Comparison of ENCODE assay signal across 8 cellular contexts in the genomic region with DNA sequence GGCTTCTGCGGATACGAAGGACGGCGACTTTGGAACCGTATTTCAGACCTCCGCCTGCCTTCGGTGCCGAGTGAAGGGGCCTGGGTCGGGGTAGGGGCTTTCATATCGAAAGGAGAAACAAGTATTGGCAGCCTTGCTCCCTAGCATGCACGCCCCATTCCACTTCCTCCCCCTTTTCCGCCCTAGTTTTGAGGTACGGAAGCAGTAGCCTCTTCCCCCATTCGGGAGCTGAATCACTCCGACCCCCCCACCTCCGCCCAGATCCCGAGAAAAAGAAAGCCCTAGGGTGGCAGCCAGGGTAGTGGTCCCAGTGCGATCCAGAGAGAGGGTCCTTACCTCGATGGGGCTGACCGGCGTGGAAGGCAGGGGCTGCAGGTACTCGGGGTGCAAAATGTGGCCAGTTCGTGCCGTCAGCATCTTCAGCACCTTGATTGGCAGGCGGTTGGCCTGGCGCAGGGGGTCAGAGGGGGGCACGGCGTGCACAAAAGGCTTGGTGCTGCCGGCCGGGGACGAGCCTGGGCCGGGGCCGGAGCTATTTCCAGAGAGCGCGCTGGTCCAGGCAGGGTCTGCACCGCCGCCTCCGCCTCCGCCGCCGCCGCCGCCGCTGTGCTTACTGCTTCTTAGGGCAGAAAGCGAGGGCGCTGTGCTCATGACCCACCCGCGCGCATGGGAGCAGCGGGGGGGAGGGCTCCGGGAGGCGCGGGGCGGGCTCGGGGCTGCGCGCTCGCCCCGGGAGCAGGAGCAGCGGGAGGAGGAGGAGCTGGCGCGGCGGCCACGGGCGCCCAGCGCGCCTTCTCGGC. TPM values are rescaled to one million over a fixed set of nuclear protein-coding genes. Genes with fewer than 3 reads are reported as not detected.
A peak's percentile ranks its signal among the peaks of the same experiment; 100 is the strongest.
DNase-seq lines count a peak whose midpoint lies in the region; ATAC-seq and TF ChIP-seq lines count a peak whose summit lies in the region.

No MANE protein-coding gene starts in this region.

- H3K4me1 ChIP-seq in Panc1 (ENCODE audit: control insufficient read depth, insufficient read depth, low read length) = peaks cover 21% of the 10 kb centered on the region
- peaks cover 6% of the 10 kb centered on the region for H3K4me1 ChIP-seq in thymus (ENCODE audit: control insufficient read depth, insufficient read depth, low read length)

- H3K27me3 ChIP-seq in Panc1 (ENCODE audit: control insufficient read depth, insufficient read depth, low read length) (peaks cover 27% of the 10 kb centered on the region), thymus (ENCODE audit: control insufficient read depth, insufficient read depth) (peaks cover 88% of the 10 kb centered on the region)

- peak overlapping the region; percentile 61 for H3K4me3 ChIP-seq in Panc1 (ENCODE audit: low read depth in 2 of 2, low read length in 2 of 2)
- H3K4me3 ChIP-seq in coronary artery = peak overlapping the region; percentile 96
- H3K4me3 ChIP-seq in thymus (ENCODE audit: low read length) = peak overlapping the region; percentile 49

- peak; percentile 83 for DNase-seq in Right ventricle myocardium inferior (ENCODE audit: missing footprints)
- DNase-seq in cardiac septum (ENCODE audit: low spot score) = no peak
- DNase-seq in Panc1 (ENCODE audit: low read depth, low spot score) = no peak
- DNase-seq in coronary artery (ENCODE audit: low spot score) = no peak
- DNase-seq in lung microvascular endothelial cell (ENCODE audit: low read depth in 2 of 2) = peak; percentile 46 to 62
- DNase-seq in NCI-H2196 (lab: John Stamatoyannopoulos, UW; ENCODE audit: unreplicated experiment) = no peak

- peaks cover 12% of the 10 kb centered on the region for H3K36me3 ChIP-seq in Panc1 (ENCODE audit: control insufficient read depth, insufficient read depth, low read length)
- no peaks in the 10 kb centered on the region for H3K36me3 ChIP-seq in thymus (ENCODE audit: control insufficient read depth, insufficient read depth)

- in situ Hi-C loops in Panc1 (cut with HindIII; ENCODE audit: low pct_unique_long_range_greater_than_20kb, low sequenced_read_pairs) = no loop called here

- POLR2A ChIA-PET in Panc1 (lab: Charles Lee) = no interaction called here

- H3K27ac ChIP-seq in Panc1 (ENCODE audit: low read length) (peak overlapping the region; percentile 66), coronary artery (peak overlapping the region; percentile 78 to 100), thymus (ENCODE audit: low read depth) (peak overlapping the region; percentile 68)

- CTCF ChIA-PET in Panc1 (lab: Charles Lee) = interaction anchor here (0.6 kb wide), 1 partner anchor 155 kb away, joined by 3 read pairs; no protein-coding TSS in a partner anchor

- intact Hi-C loops in Right ventricle myocardium inferior (cut with DNase I) = loop anchor here (2.0 to 5.0 kb wide), 11 partner anchors 206 to 1606 kb away; no protein-coding TSS in a partner anchor
- intact Hi-C loops in cardiac septum (cut with DNase I) = loop anchor here (5.0 to 10.0 kb wide), 4 partner anchors 194 to 1146 kb away; no protein-coding TSS in a partner anchor
- intact Hi-C loops in Panc1 (cut with micrococcal nuclease; ENCODE audit: unreplicated experiment) = loop anchor here (5.0 to 10.0 kb wide), 5 partner anchors 514 to 1586 kb away; no protein-coding TSS in a partner anchor

- H3K9me3 ChIP-seq in Panc1 (ENCODE audit: control insufficient read depth, insufficient read depth, low read depth, low read length) (no peaks in the 10 kb centered on the region), thymus (ENCODE audit: control insufficient read depth) (peaks cover under 1% of the 10 kb centered on the region)

- TF ChIP-seq CTCF in Panc1 (IDR thresholded peaks at IDR 0.05) (peak; percentile 26; the same call in 1 of the 2 replicates), coronary artery (IDR thresholded peaks at IDR 0.05) (no peak)

- ATAC-seq in Right ventricle myocardium inferior (peak; percentile 23), HG02870 (IDR thresholded peaks at IDR 0.05; ENCODE audit: unreplicated experiment) (peak; percentile 14), Panc1 (peak; percentile 2)

- WGBS in thymus = under 1% methylated on average over 68 of the region's 68 CpGs

- no TSS peak for BruUV-seq in Panc1 (replicated peaks; lab: Mats Ljungman, UMichigan)

RNA-seq across cellular contexts. Expression of gene ZNF503, which starts 0.6 kb away (rescaled TPM):
- 6.0 TPM for total RNA-seq in Right ventricle myocardium inferior
- 3.3 TPM for total RNA-seq in cardiac septum
- total RNA-seq in Panc1 (2021; ENCODE audit: unreplicated experiment) = 10.4 TPM
- 9.0 TPM for polyA plus RNA-seq in Panc1 (2012; ENCODE audit: insufficient read length)
- total RNA-seq in lung microvascular endothelial cell = 0.87 and 0.99 TPM in 2 replicates
- polyA plus RNA-seq in thymus = 7.7 TPM

RNA-seq across cellular contexts. Expression of gene LRMDA, which starts 30.5 kb away (rescaled TPM):
- total RNA-seq in Right ventricle myocardium inferior = 22.3 TPM
- 4.5 TPM for total RNA-seq in cardiac septum
- 1.2 TPM for total RNA-seq in Panc1 (2021; ENCODE audit: unreplicated experiment)
- polyA plus RNA-seq in Panc1 (2012; ENCODE audit: insufficient read length) = 1.4 TPM
- 8.1 and 17.3 TPM in 2 replicates for total RNA-seq in lung microvascular endothelial cell
- 4.6 TPM for polyA plus RNA-seq in thymus

Comparison
In these comparisons a context has a peak if more than half of its experiments do, and no peak if none do; other contexts are left out.
1. DNase-seq: peak in Right ventricle myocardium inferior (single experiment) and lung microvascular endothelial cell (2 of 2); none in cardiac septum (single experiment), Panc1 (single experiment), coronary artery (single experiment) and NCI-H2196 (single experiment).
2. Peak in every context shown above with its lines, with median percentiles within 50 percentile points of each other: ATAC-seq, H3K27ac ChIP-seq and H3K4me3 ChIP-seq.